Comparison of ENCODE assay signal across 14 cellular contexts in genomic region chr12:124685689-124685993, GRCh38.
DNase-seq lines count a peak whose midpoint lies in the region; ATAC-seq, FAIRE-seq and TF ChIP-seq lines count a peak whose summit lies in the region.
"Had no signal": no experiment of that assay in that cellular context is flagged by ENCODE, and none has a peak within 500 bp of the region (broad histone marks: within the 10 kb centered on the region; RNA-seq: fewer than 3 reads in every experiment).

No MANE protein-coding gene starts in this region.

- 24 to 36% methylated on average over 8 of the region's 8 CpGs for WGBS in GM23248 (ENCODE audit: low coverage in 1 of 2, low lambda C conversion rate in 2 of 2, missing lambda C conversion rate in 2 of 2), 2 experiments
- 22 to 34% (median 29%) methylated on average over 8 of the region's 8 CpGs for WGBS in heart left ventricle, 4 donors

- peak overlapping the region; percentile 87 for H3K27ac Mint-ChIP-seq in astrocyte (ENCODE audit: unreplicated experiment)

- peak overlapping the region; percentile 81 for H3K27ac ChIP-seq in GM23248
- peak overlapping the region; percentile 87 for H3K27ac ChIP-seq in astrocyte (ENCODE audit: low read depth, low read length)
- H3K27ac ChIP-seq in heart left ventricle, result peak overlapping the region; percentile 67 to 90 (median 79)
- H3K27ac ChIP-seq: KMS-11 had no signal

- H3K36me3 ChIP-seq in GM23248 (ENCODE audit: low read depth), result no peaks in the 10 kb centered on the region
- no peaks in the 10 kb centered on the region for H3K36me3 ChIP-seq in astrocyte (ENCODE audit: insufficient read depth, low read length)
- H3K36me3 ChIP-seq in heart left ventricle, result no peaks in the 10 kb centered on the region
- no peaks in the 10 kb centered on the region for H3K36me3 ChIP-seq in skeletal muscle satellite cell (ENCODE audit: insufficient read depth, low read length)

- ATAC-seq in heart left ventricle, result peak in 1 of 4 donors; percentile 13
- ATAC-seq in HG02678 (IDR thresholded peaks at IDR 0.05; ENCODE audit: unreplicated experiment), result no peak

- H3K4me3 ChIP-seq in GM23248 (peak overlapping the region; percentile 64), astrocyte (ENCODE audit: insufficient read depth, low read depth, low read length) (peak overlapping the region; percentile 41), heart left ventricle (peak overlapping the region in 5 of 12 donors; percentile 3 to 25 (median 16)), skeletal muscle satellite cell (ENCODE audit: low read length) (peak overlapping the region; percentile 56)
- H3K4me3 ChIP-seq: lung had no signal

- peaks cover 66% of the 10 kb centered on the region for H3K4me1 Mint-ChIP-seq in astrocyte (ENCODE audit: low read depth, unreplicated experiment)

- H3K9ac ChIP-seq in GM23248 (peak overlapping the region; percentile 71), astrocyte (ENCODE audit: low read length) (peak overlapping the region; percentile 68), skeletal muscle satellite cell (ENCODE audit: low read depth, low read length) (peak overlapping the region; percentile 37)
- H3K9ac ChIP-seq: KMS-11 had no signal

- H3K27me3 ChIP-seq in GM23248 (replicated peaks; ENCODE audit: insufficient read depth) (no peaks in the 10 kb centered on the region), astrocyte (ENCODE audit: insufficient read depth, low read length) (no peaks in the 10 kb centered on the region), heart left ventricle (no peaks in the 10 kb centered on the region), skeletal muscle satellite cell (ENCODE audit: control insufficient read depth, insufficient read depth, low read length) (no peaks in the 10 kb centered on the region)

- H3K9me3 ChIP-seq in GM23248 (ENCODE audit: low read depth) (no peaks in the 10 kb centered on the region), astrocyte (ENCODE audit: insufficient read depth, low read depth, low read length) (no peaks in the 10 kb centered on the region), heart left ventricle (peaks cover 0 to 4% (median 0%) of the 10 kb centered on the region in 12 donors), skeletal muscle satellite cell (replicated peaks; ENCODE audit: low read length) (no peaks in the 10 kb centered on the region)

- H3K4me1 ChIP-seq in GM23248 (ENCODE audit: insufficient read depth) (peaks cover 42% of the 10 kb centered on the region), astrocyte (ENCODE audit: insufficient read depth, low read length) (peaks cover 60% of the 10 kb centered on the region), heart left ventricle (peaks cover 16 to 86% (median 59%) of the 10 kb centered on the region in 12 donors), skeletal muscle satellite cell (ENCODE audit: control insufficient read depth, insufficient read depth, low read length) (peaks cover 44% of the 10 kb centered on the region)

- DNase-seq in GM23248, result peak; percentile 27
- no peak for DNase-seq in astrocyte (ENCODE audit: low read depth)
- no peak for DNase-seq in heart left ventricle
- DNase-seq in mucosa of gallbladder (ENCODE audit: low spot score), result no peak
- no peak for DNase-seq in NCI-H748 treated with DMSO at 0.1 percent for 48 hours (lab: John Stamatoyannopoulos, UW)
- DNase-seq in LoVo (ENCODE audit: low spot score), result no peak
- DNase-seq: activated gamma-delta T cell treated with Interleukin-2 at 50 U/mL for 16 hours; NCI-H524 treated with DMSO at 0.1 percent for 48 hours; stimulated activated CD4-positive, alpha-beta T cell treated with anti-CD3 and anti-CD28 coated beads, Interleukin-12 subunit alpha, Interleukin-12 subunit beta, amount 100 ng/mL, for 4 hours had no signal

- peaks cover 7% of the 10 kb centered on the region for H3K36me3 Mint-ChIP-seq in astrocyte (ENCODE audit: low read depth, unreplicated experiment)

- H3K4me2 ChIP-seq in GM23248 (ENCODE audit: unreplicated experiment), result peak overlapping the region; percentile 86
- H3K4me2 ChIP-seq in astrocyte (ENCODE audit: low read length), result peak overlapping the region; percentile 81
- peak overlapping the region; percentile 80 for H3K4me2 ChIP-seq in skeletal muscle satellite cell (ENCODE audit: low read length)
- H3K4me2 ChIP-seq: KMS-11 had no signal

- TF ChIP-seq CTCF in astrocyte (IDR thresholded peaks at IDR 0.05; ENCODE audit: insufficient read depth, low read depth, low read length) (no peak), heart left ventricle (IDR thresholded peaks at IDR 0.05) (no peak)

- peak overlapping the region; percentile 45 for H2AFZ ChIP-seq in GM23248
- no peak overlapping the region for H2AFZ ChIP-seq in astrocyte (ENCODE audit: low read depth, low read length)

- H3K79me2 ChIP-seq in GM23248 (ENCODE audit: insufficient read depth) (no peaks in the 10 kb centered on the region), astrocyte (ENCODE audit: insufficient read depth, low read length) (no peaks in the 10 kb centered on the region)

- in situ Hi-C loops in GM23248 (cut with MboI), result no loop called here

- no peaks in the 10 kb centered on the region for H3K9me2 ChIP-seq in GM23248 (ENCODE audit: insufficient read depth)

- H3F3A ChIP-seq in GM23248 (ENCODE audit: insufficient read depth), result peaks cover 38% of the 10 kb centered on the region

- H3K27me3 Mint-ChIP-seq in astrocyte (ENCODE audit: low read depth, unreplicated experiment), result no peaks in the 10 kb centered on the region

- H3K9me3 Mint-ChIP-seq in astrocyte (ENCODE audit: unreplicated experiment), result peaks cover 4% of the 10 kb centered on the region

- no peak for TF ChIP-seq POLR2A in heart left ventricle (IDR thresholded peaks at IDR 0.05)

- peak overlapping the region; percentile 47 for H3K4me3 Mint-ChIP-seq in astrocyte (ENCODE audit: unreplicated experiment)

- H4K20me1 ChIP-seq in GM23248 (ENCODE audit: insufficient read depth) (no peaks in the 10 kb centered on the region), astrocyte (ENCODE audit: insufficient read depth, low read length) (no peaks in the 10 kb centered on the region)

- intact Hi-C loops in heart left ventricle (cut with DNase I), result loop anchor here in 6 of 10 donors (5.0 to 10.0 kb wide), 6 partner anchors 42 to 171 kb away; partner anchors contain the start of gene NCOR2 (in 4 of the 6)

- FAIRE-seq in astrocyte (lab: Jason Lieb, UNC), result no peak
- FAIRE-seq: GM12892 had no signal
